Comparison of ENCODE assay signal across 8 cellular contexts in the genomic region with DNA sequence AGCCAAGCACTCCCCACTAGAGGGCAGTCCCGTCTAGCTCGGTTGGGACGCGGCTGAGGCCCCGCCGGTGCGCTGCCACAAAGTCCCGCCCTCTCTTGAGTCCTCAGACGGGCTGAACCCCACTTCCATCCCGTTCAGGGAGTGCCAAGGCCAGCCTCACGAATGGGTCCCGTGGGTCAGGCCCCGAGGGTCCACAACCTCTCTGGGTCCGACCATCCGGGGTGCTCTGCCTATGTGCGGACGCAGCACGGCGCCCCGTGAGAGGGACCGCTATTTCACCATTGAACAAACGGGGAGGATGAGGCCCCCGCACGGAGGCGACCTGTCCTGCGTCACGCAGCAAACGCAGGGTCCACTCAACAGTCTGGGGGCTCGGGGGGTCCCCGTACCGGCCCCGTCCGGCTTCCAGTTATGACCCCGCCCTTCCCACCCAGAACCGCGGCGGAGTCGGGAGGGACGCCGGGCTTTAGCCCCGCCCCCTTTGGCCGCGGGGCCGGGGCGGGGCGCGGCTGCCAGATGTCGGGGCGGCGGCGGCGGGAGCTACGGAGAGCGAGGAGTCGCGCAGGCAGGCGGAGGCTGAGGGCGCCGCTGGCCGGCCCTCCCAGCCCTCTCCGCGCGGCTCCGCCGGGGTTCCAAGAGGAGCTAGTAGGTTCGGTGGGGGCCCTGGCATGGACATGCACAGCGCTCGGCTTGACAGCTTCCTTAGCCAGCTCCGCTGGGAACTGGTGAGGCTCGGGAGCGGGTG. TPM values are rescaled to one million over a fixed set of nuclear protein-coding genes. Genes with fewer than 3 reads are reported as not detected.
DNase-seq lines count a peak whose midpoint lies in the region; ATAC-seq and TF ChIP-seq lines count a peak whose summit lies in the region.

A gene (plus strand): TSS at position 543 of the 745 bp plus-strand sequence. CDS start 132 bp downstream, at position 675.

- H3K9me3 ChIP-seq in Peyer's patch: no peaks in the 10 kb centered on the region

- H3K9me3 Mint-ChIP-seq in activated T-helper 17 cell treated with anti-CD3 and anti-CD28 coated beads, Interleukin-2, amount 50 U/mL, for 72 hours: no peaks in the 10 kb centered on the region
- H3K9me3 Mint-ChIP-seq in natural killer cell treated with Interleukin-12 subunit alpha and Interleukin-12 subunit beta and Interleukin-15 and Interleukin-18, amount 100 ng/mL, for 72 hours: no peaks in the 10 kb centered on the region

- peak; percentile 51 for ATAC-seq in GM21423 (IDR thresholded peaks at IDR 0.05; ENCODE audit: unreplicated experiment)
- peak; percentile 91 for ATAC-seq in activated T-helper 17 cell treated with anti-CD3 and anti-CD28 coated beads, Interleukin-2, amount 50 U/mL, for 72 hours (replicated peaks)
- peak; percentile 90 to 94 for ATAC-seq in natural killer cell treated with Interleukin-12 subunit alpha and Interleukin-12 subunit beta and Interleukin-15 and Interleukin-18, amount 100 ng/mL, for 72 hours

- H3K4me3 Mint-ChIP-seq in activated T-helper 17 cell treated with anti-CD3 and anti-CD28 coated beads, Interleukin-2, amount 50 U/mL, for 72 hours: peak within 1 kb of the TSS; percentile 85
- H3K4me3 Mint-ChIP-seq in natural killer cell treated with Interleukin-12 subunit alpha and Interleukin-12 subunit beta and Interleukin-15 and Interleukin-18, amount 100 ng/mL, for 72 hours: peak within 1 kb of the TSS; percentile 82

- no peaks in the 10 kb centered on the region for H3K36me3 Mint-ChIP-seq in activated T-helper 17 cell treated with anti-CD3 and anti-CD28 coated beads, Interleukin-2, amount 50 U/mL, for 72 hours (ENCODE audit: low read depth)
- H3K36me3 Mint-ChIP-seq in natural killer cell treated with Interleukin-12 subunit alpha and Interleukin-12 subunit beta and Interleukin-15 and Interleukin-18, amount 100 ng/mL, for 72 hours: no peaks in the 10 kb centered on the region

- TF ChIP-seq POLR2A in Peyer's patch (IDR thresholded peaks at IDR 0.05): peak; percentile 23 to 25

- H3K4me1 ChIP-seq in Peyer's patch: peaks cover 0 to 43% (median 40%) of the 10 kb centered on the region in 4 donors

- no peaks in the 10 kb centered on the region for H3K27me3 ChIP-seq in Peyer's patch

- peaks cover 4% of the 10 kb centered on the region for H3K27me3 Mint-ChIP-seq in activated T-helper 17 cell treated with anti-CD3 and anti-CD28 coated beads, Interleukin-2, amount 50 U/mL, for 72 hours
- H3K27me3 Mint-ChIP-seq in natural killer cell treated with Interleukin-12 subunit alpha and Interleukin-12 subunit beta and Interleukin-15 and Interleukin-18, amount 100 ng/mL, for 72 hours: peaks cover 11 to 16% of the 10 kb centered on the region in 2 donors

- peak within 1 kb of the TSS; percentile 88 to 98 (median 94) for H3K27ac ChIP-seq in Peyer's patch

- H3K4me3 ChIP-seq in Peyer's patch: peak within 1 kb of the TSS; percentile 76 to 96 (median 84)

- peak; percentile 87 to 95 (median 92) for TF ChIP-seq CTCF in Peyer's patch (IDR thresholded peaks at IDR 0.05)

- peaks cover 0 to 7% (median 0%) of the 10 kb centered on the region in 3 donors for H3K36me3 ChIP-seq in Peyer's patch

- H3K4me1 Mint-ChIP-seq in activated T-helper 17 cell treated with anti-CD3 and anti-CD28 coated beads, Interleukin-2, amount 50 U/mL, for 72 hours: peaks cover 16% of the 10 kb centered on the region
- H3K4me1 Mint-ChIP-seq in natural killer cell treated with Interleukin-12 subunit alpha and Interleukin-12 subunit beta and Interleukin-15 and Interleukin-18, amount 100 ng/mL, for 72 hours (ENCODE audit: low read depth in 2 of 2): peaks cover 25 to 26% of the 10 kb centered on the region in 2 donors

- H3K27ac Mint-ChIP-seq in activated T-helper 17 cell treated with anti-CD3 and anti-CD28 coated beads, Interleukin-2, amount 50 U/mL, for 72 hours: peak within 1 kb of the TSS; percentile 76
- peak within 1 kb of the TSS; percentile 34 to 81 for H3K27ac Mint-ChIP-seq in natural killer cell treated with Interleukin-12 subunit alpha and Interleukin-12 subunit beta and Interleukin-15 and Interleukin-18, amount 100 ng/mL, for 72 hours

- DNase-seq in DMS153 (lab: John Stamatoyannopoulos, UW) (peak; percentile 29), HuH-7 (ENCODE audit: low spot score) (peak; percentile 87), Peyer's patch (peak; percentile 90 to 96 (median 92)), fibroblast of peridontal ligament (ENCODE audit: extremely low read depth) (peak; percentile 76)
- peak; percentile 91 for DNase-seq in natural killer cell treated with Interleukin-12 subunit alpha and Interleukin-12 subunit beta and Interleukin-15 and Interleukin-18, amount 100 ng/mL, for 72 hours (ENCODE audit: low spot score)
- peak; percentile 84 for DNase-seq in stimulated activated naive CD4-positive, alpha-beta T cell treated with Interleukin-2 at 50 U/mL for 16 hours (lab: John Stamatoyannopoulos, UW)

RNA-seq across cellular contexts. Expression of the gene that starts here (rescaled TPM):
- total RNA-seq in Peyer's patch: 10 to 100 TPM in 1 of 4 donors, 1 to 10 TPM in 1, not detected in 2; 1.9 to 22.3 TPM
- under 1 TPM; 0.26 to 0.32 TPM for total RNA-seq in activated T-helper 17 cell treated with anti-CD3 and anti-CD28 coated beads, Interleukin-2, amount 50 U/mL, for 72 hours
- total RNA-seq in natural killer cell treated with Interleukin-12 subunit alpha and Interleukin-12 subunit beta and Interleukin-15 and Interleukin-18, amount 100 ng/mL, for 72 hours: under 1 TPM in 1 of 2 donors, not detected in 1; 0.64 TPM

Comparison
In these comparisons a context has a peak if more than half of its experiments do, and no peak if none do; other contexts are left out.
1. Peak in every context shown above with its lines: DNase-seq, ATAC-seq, H3K4me3 ChIP-seq and H3K27ac ChIP-seq.
2. Peak in ATAC-seq in activated T-helper 17 cell treated with anti-CD3 and anti-CD28 coated beads, Interleukin-2, amount 50 U/mL, for 72 hours; RNA of the gene not detected or under 1 TPM.
3. Peak in DNase-seq and ATAC-seq in natural killer cell treated with Interleukin-12 subunit alpha and Interleukin-12 subunit beta and Interleukin-15 and Interleukin-18, amount 100 ng/mL, for 72 hours; RNA of the gene not detected or under 1 TPM.
4. DNase-seq: peak in every context shown above with its lines; median percentile 92 in Peyer's patch; 91 in natural killer cell treated with Interleukin-12 subunit alpha and Interleukin-12 subunit beta and Interleukin-15 and Interleukin-18, amount 100 ng/mL, for 72 hours; 87 in HuH-7; 84 in stimulated activated naive CD4-positive, alpha-beta T cell treated with Interleukin-2 at 50 U/mL for 16 hours; 76 in fibroblast of peridontal ligament; 29 in DMS153.